ENCODE assay signal across 8 cellular contexts in the genomic region with DNA sequence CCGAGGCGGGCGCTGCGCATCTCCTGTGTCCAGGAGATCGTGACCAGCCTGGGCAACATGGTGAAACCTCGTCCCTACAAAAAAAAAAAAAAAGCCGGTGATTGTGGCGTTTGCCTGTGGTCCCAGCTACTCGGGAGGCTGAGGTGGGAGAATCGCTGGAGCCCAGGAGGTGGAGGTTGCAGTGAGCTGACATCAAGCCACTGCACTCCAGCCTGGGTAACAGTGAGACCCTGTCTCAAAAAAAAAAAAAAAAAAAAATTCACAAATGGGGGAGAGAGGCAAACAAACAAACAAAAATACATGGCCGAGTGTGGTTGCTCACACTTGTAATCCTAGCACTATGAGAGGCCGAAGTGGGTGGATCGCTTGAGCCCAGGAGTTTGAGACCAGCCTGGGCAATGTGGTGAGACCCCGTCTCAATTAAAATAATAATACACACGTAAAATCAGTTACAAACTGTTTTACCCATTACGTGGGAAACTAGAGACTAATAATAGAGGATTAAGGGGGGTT. TPM values are rescaled to one million over a fixed set of nuclear protein-coding genes. Genes with fewer than 3 reads are reported as not detected.
DNase-seq lines count a peak whose midpoint lies in the region; ATAC-seq and TF ChIP-seq lines count a peak whose summit lies in the region.

No MANE protein-coding gene starts in this region.

- TF ChIP-seq EP300 in upper lobe of left lung (IDR thresholded peaks at IDR 0.05): no peak

- no peak for TF ChIP-seq CTCF in astrocyte of the spinal cord (IDR thresholded peaks at IDR 0.05; ENCODE audit: low read depth, low read length)
- TF ChIP-seq CTCF in lower lobe of right lung (IDR thresholded peaks at IDR 0.05): no peak
- TF ChIP-seq CTCF in upper lobe of left lung (IDR thresholded peaks at IDR 0.05): no peak

- H3K9me3 Mint-ChIP-seq in activated naive CD4-positive, alpha-beta T cell treated with anti-CD3 and anti-CD28 coated beads for 36 hours: no peaks in the 10 kb centered on the region

- no peaks in the 10 kb centered on the region for H3K9me3 ChIP-seq in lower lobe of right lung
- peaks cover 0 to 4% (median 0%) of the 10 kb centered on the region in 4 donors for H3K9me3 ChIP-seq in upper lobe of left lung

- H3K4me3 ChIP-seq in astrocyte of the spinal cord (ENCODE audit: low read depth, low read length): peak overlapping the region; percentile 98
- H3K4me3 ChIP-seq in lower lobe of right lung: peak overlapping the region; percentile 81
- peak overlapping the region; percentile 52 to 97 (median 78) for H3K4me3 ChIP-seq in upper lobe of left lung

- in situ Hi-C loops in astrocyte of the spinal cord (cut with HindIII; ENCODE audit: low sequenced_read_pairs): no loop called here

- no peak for DNase-seq in activated naive CD4-positive, alpha-beta T cell treated with anti-CD3 and anti-CD28 coated beads for 36 hours
- DNase-seq in activated naive CD4-positive, alpha-beta T cell (lab: John Stamatoyannopoulos, UW): no peak
- DNase-seq in astrocyte of the spinal cord (ENCODE audit: low read depth, low spot score): no peak
- DNase-seq in lower lobe of right lung: no peak
- no peak for DNase-seq in upper lobe of left lung
- no peak for DNase-seq in stimulated activated CD8-positive, alpha-beta memory T cell treated with anti-CD3 and anti-CD28 coated beads, Interleukin-4, amount 100 ng/mL, for 48 hours
- no peak for DNase-seq in effector CD4-positive, alpha-beta T cell

- no peak for ATAC-seq in lower lobe of right lung
- no peak for ATAC-seq in upper lobe of left lung (ENCODE audit: low FRiP score in 2 of 2)
- no peak for ATAC-seq in GM19351 (IDR thresholded peaks at IDR 0.05; ENCODE audit: unreplicated experiment)

- H3K36me3 Mint-ChIP-seq in activated naive CD4-positive, alpha-beta T cell treated with anti-CD3 and anti-CD28 coated beads for 36 hours (ENCODE audit: low read depth): peaks cover 6% of the 10 kb centered on the region

- intact Hi-C loops in activated naive CD4-positive, alpha-beta T cell treated with anti-CD3 and anti-CD28 coated beads for 36 hours (cut with micrococcal nuclease): loop anchor here (1.0 to 5.0 kb wide), 3 partner anchors 757 to 1535 kb away; partner anchors contain the start of genes DTL, INTS7 and RCOR3
- intact Hi-C loops in lower lobe of right lung (cut with DNase I): no loop called here

- CTCF ChIA-PET in activated naive CD4-positive, alpha-beta T cell treated with anti-CD3 and anti-CD28 coated beads for 36 hours (lab: Charles Lee): interaction anchor here (0.6 to 2.7 kb wide), 5 partner anchors 22 to 220 kb away, joined by 3 to 9 read pairs (median 4); no protein-coding TSS in a partner anchor

- H3K36me3 ChIP-seq in lower lobe of right lung (peaks cover 18% of the 10 kb centered on the region), upper lobe of left lung (peaks cover 0 to 10% (median 5%) of the 10 kb centered on the region in 4 donors)

- H3K27me3 ChIP-seq in lower lobe of right lung (ENCODE audit: low read depth) (no peaks in the 10 kb centered on the region), upper lobe of left lung (no peaks in the 10 kb centered on the region)

- peak overlapping the region; percentile 99 for H3K4me3 Mint-ChIP-seq in activated naive CD4-positive, alpha-beta T cell treated with anti-CD3 and anti-CD28 coated beads for 36 hours

- peak overlapping the region; percentile 90 for H3K27ac Mint-ChIP-seq in activated naive CD4-positive, alpha-beta T cell treated with anti-CD3 and anti-CD28 coated beads for 36 hours

- H3K4me1 ChIP-seq in lower lobe of right lung (peaks cover 30% of the 10 kb centered on the region), upper lobe of left lung (peaks cover 18 to 37% (median 25%) of the 10 kb centered on the region in 4 donors)

- 22% methylated on average over 16 of the region's 16 CpGs for WGBS in upper lobe of left lung, 2 donors

- H3K27me3 Mint-ChIP-seq in activated naive CD4-positive, alpha-beta T cell treated with anti-CD3 and anti-CD28 coated beads for 36 hours (ENCODE audit: low read depth): no peaks in the 10 kb centered on the region

- H3K27ac ChIP-seq in lower lobe of right lung: peak overlapping the region; percentile 93
- peak overlapping the region; percentile 88 to 97 (median 92) for H3K27ac ChIP-seq in upper lobe of left lung

- peaks cover 31% of the 10 kb centered on the region for H3K4me1 Mint-ChIP-seq in activated naive CD4-positive, alpha-beta T cell treated with anti-CD3 and anti-CD28 coated beads for 36 hours (ENCODE audit: low read depth)

- no peak for TF ChIP-seq POLR2A in upper lobe of left lung (IDR thresholded peaks at IDR 0.05)

RNA-seq across cellular contexts. Expression of gene TATDN3, which starts 0.8 kb away (rescaled TPM):
- 10 to 100 TPM; 14.9 to 16.9 TPM for total RNA-seq in activated naive CD4-positive, alpha-beta T cell treated with anti-CD3 and anti-CD28 coated beads for 36 hours
- 12.3 TPM for total RNA-seq in lower lobe of right lung
- 10 to 100 TPM in 5 of 6 donors, 1 to 10 TPM in 1; 7.5 to 14.9 (median 11.7) TPM for total RNA-seq in upper lobe of left lung

RNA-seq across cellular contexts. Expression of gene NSL1, which starts 0.9 kb away (rescaled TPM):
- total RNA-seq in activated naive CD4-positive, alpha-beta T cell treated with anti-CD3 and anti-CD28 coated beads for 36 hours: 10 to 100 TPM; 21.2 to 23.7 TPM
- total RNA-seq in lower lobe of right lung (30.8 TPM), upper lobe of left lung (10 to 100 TPM; 26.5 to 44.5 (median 34.1) TPM)

RNA-seq across cellular contexts. Expression of gene SPATA45, which starts 55.0 kb away (rescaled TPM):
- total RNA-seq in activated naive CD4-positive, alpha-beta T cell treated with anti-CD3 and anti-CD28 coated beads for 36 hours: not detected
- total RNA-seq in lower lobe of right lung: not detected
- 1 to 10 TPM in 1 of 6 donors, not detected in 5; 2.7 TPM for total RNA-seq in upper lobe of left lung
